Comparison of ENCODE assay signal across 36 cellular contexts in genomic region chr7:7266257-7266656, GRCh38.
"Had no signal": no experiment of that assay in that cellular context is flagged by ENCODE, and none has a peak within 500 bp of the region (broad histone marks: within the 10 kb centered on the region; RNA-seq: fewer than 3 reads in every experiment).

No MANE protein-coding gene starts in this region.

- H3K36me3 Mint-ChIP-seq: activated CD4-positive, alpha-beta memory T cell treated with anti-CD3 and anti-CD28 coated beads for 36 hours had no signal

- H3K9me3 Mint-ChIP-seq: activated naive CD4-positive, alpha-beta T cell treated with anti-CD3 and anti-CD28 coated beads for 36 hours had no signal

- H3K4me3 ChIP-seq: adrenal gland, body of pancreas, MG63, Peyer's patch had no signal

- H3K27ac ChIP-seq: adrenal gland, body of pancreas, Peyer's patch, VCaP had no signal

- H3K36me3 ChIP-seq: adrenal gland, MG63, Peyer's patch had no signal

- H3K9me3 ChIP-seq: adrenal gland, body of pancreas, MG63, Peyer's patch had no signal

- H3K27me3 Mint-ChIP-seq: activated B cell treated with CpG ODN at 0.5 μM for 24 hours; activated CD4-positive, alpha-beta memory T cell treated with anti-CD3 and anti-CD28 coated beads for 36 hours had no signal

- H3K4me1 ChIP-seq: adrenal gland, body of pancreas, Peyer's patch had no signal

- DNase-seq: activated B cell treated with CpG ODN at 0.5 μM for 24 hours; activated CD4-positive, alpha-beta memory T cell treated with anti-CD3 and anti-CD28 coated beads for 36 hours; activated CD4-positive, alpha-beta T cell treated with anti-CD3 and anti-CD28 coated beads for 4 hours; activated CD4-positive, alpha-beta T cell treated with anti-CD3 and anti-CD28 coated beads, Interleukin-2, amount 50 U/mL, for 1 hour; activated CD4-positive, CD25-positive, alpha-beta regulatory T cell treated with anti-CD3 and anti-CD28 coated beads, Interleukin-2, amount 50 U/mL, for 72 hours; activated CD8-positive, alpha-beta memory T cell treated with anti-CD3 and anti-CD28 coated beads, Interleukin-2, amount 50 U/mL, for 4 hours; activated gamma-delta T cell treated with Interleukin-2 at 50 U/mL for 16 hours; activated naive CD4-positive, alpha-beta T cell treated with anti-CD3 and anti-CD28 coated beads for 36 hours; activated T-cell treated with anti-CD3 and anti-CD28 coated beads for 4 hours; activated T-cell treated with anti-CD3 and anti-CD28 coated beads, Interleukin-2, amount 50 U/mL, for 4 hours; adrenal gland; body of pancreas; caudate nucleus; cerebellar nuclear complex; Karpas-422; MG63; NCI-H1048; NCI-H1105 treated with DMSO at 0.1 percent for 48 hours; NCI-H1436; NCI-H1694; NCI-H1930; NCI-H345; NCI-H526; NCI-H748 treated with DMSO at 0.1 percent for 48 hours; NK-92 treated with Interleukin-12 subunit alpha and Interleukin-12 subunit beta, amount 100 ng/mL, for 24 hours; PC-3; RPMI8226; SIG-M5; T-helper 1 cell; T-helper 2 cell; T-helper 9 cell had no signal

- H3K4me3 Mint-ChIP-seq: activated B cell treated with CpG ODN at 0.5 μM for 24 hours; activated CD4-positive, alpha-beta memory T cell treated with anti-CD3 and anti-CD28 coated beads for 36 hours; activated naive CD4-positive, alpha-beta T cell treated with anti-CD3 and anti-CD28 coated beads for 36 hours; activated T-cell treated with anti-CD3 and anti-CD28 coated beads, Interleukin-2, amount 50 U/mL, for 4 hours; activated T-helper 1 cell treated with anti-CD3 and anti-CD28 coated beads, Interleukin-12 subunit alpha, Interleukin-12 subunit beta, Interleukin-2, Interleukin-4 antibody, amounts not matched to agents 30 ng/mL and 10 ng/mL and 1 ng/mL, durations not matched to agents 14 hours and 24 hours and 36 hours had no signal

- H3K27ac Mint-ChIP-seq: activated B cell treated with CpG ODN at 0.5 μM for 24 hours; activated CD4-positive, alpha-beta memory T cell treated with anti-CD3 and anti-CD28 coated beads for 36 hours; activated naive CD4-positive, alpha-beta T cell treated with anti-CD3 and anti-CD28 coated beads for 36 hours; activated naive CD4-positive, alpha-beta T cell treated with anti-CD3 and anti-CD28 coated beads, Interleukin-2, amount 50 U/mL, for 72 hours; activated T-helper 1 cell treated with anti-CD3 and anti-CD28 coated beads, Interleukin-12 subunit alpha, Interleukin-12 subunit beta, Interleukin-2, Interleukin-4 antibody, amounts not matched to agents 30 ng/mL and 10 ng/mL and 1 ng/mL, durations not matched to agents 14 hours and 24 hours and 36 hours had no signal

- ATAC-seq: activated naive CD4-positive, alpha-beta T cell treated with anti-CD3 and anti-CD28 coated beads, Interleukin-2, amount 50 U/mL, for 72 hours; activated T-cell treated with anti-CD3 and anti-CD28 coated beads, Interleukin-2, amount 50 U/mL, for 4 hours; body of pancreas; PC-3; SK-N-SH treated with all-trans-retinoic acid at 6 μM for 48 hours had no signal

- H3K27me3 ChIP-seq: adrenal gland, body of pancreas, MG63, Peyer's patch had no signal
